Comparison of ENCODE assay signal across 1 cellular context in the genomic region with DNA sequence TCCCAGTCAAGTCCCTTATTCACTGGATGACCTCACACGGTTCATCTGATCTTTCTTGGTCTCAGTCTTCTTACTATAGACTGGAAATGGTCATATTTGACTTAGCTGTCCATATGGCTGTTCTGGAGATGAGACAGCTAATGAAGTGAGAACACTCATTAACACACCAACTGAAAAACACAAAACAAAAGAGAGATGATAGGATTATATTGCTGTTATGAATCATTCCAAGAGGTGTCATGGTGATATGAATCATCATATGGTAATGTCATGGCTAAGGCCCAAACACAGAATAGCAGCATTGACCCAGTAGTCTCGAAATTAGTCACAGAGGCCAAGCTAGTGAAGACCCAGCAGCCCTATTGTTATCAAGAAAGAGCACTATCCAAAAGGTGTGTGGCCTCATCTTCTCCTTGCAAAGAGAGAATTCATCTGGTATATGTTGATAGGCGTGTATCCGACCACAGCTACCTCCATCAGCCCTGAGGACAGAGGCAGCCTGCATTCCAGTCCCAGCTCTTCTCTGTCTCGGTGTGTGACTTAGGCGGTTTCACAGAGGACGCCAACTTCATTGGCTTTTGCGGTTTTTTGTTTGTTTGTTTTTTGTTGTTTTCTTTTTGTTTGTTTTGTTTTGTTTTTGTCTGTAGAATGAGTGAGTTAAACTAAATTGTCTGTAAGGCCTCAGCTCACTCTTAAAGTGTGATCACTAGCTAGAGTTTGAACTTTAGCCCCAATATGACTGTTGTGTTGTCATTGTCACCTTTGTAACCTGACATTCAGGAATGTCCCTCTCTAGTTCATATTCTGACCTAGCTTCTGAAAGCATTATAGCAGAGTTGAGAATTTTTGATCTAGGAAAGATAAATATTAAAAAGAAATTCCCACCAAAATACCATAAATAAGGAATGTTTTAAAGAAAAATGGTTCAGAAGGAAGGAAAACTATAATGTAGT.
A peak's percentile ranks its signal among the peaks of the same experiment; 100 is the strongest.
TF ChIP-seq lines count a peak whose summit lies in the region.

No MANE protein-coding gene starts in this region.

TF ChIP-seq in SK-N-SH, 30 proteins besides CTCF, POLR2A, EP300 and RAD21 (continued from another document):
- TF ChIP-seq, protein P1, sequence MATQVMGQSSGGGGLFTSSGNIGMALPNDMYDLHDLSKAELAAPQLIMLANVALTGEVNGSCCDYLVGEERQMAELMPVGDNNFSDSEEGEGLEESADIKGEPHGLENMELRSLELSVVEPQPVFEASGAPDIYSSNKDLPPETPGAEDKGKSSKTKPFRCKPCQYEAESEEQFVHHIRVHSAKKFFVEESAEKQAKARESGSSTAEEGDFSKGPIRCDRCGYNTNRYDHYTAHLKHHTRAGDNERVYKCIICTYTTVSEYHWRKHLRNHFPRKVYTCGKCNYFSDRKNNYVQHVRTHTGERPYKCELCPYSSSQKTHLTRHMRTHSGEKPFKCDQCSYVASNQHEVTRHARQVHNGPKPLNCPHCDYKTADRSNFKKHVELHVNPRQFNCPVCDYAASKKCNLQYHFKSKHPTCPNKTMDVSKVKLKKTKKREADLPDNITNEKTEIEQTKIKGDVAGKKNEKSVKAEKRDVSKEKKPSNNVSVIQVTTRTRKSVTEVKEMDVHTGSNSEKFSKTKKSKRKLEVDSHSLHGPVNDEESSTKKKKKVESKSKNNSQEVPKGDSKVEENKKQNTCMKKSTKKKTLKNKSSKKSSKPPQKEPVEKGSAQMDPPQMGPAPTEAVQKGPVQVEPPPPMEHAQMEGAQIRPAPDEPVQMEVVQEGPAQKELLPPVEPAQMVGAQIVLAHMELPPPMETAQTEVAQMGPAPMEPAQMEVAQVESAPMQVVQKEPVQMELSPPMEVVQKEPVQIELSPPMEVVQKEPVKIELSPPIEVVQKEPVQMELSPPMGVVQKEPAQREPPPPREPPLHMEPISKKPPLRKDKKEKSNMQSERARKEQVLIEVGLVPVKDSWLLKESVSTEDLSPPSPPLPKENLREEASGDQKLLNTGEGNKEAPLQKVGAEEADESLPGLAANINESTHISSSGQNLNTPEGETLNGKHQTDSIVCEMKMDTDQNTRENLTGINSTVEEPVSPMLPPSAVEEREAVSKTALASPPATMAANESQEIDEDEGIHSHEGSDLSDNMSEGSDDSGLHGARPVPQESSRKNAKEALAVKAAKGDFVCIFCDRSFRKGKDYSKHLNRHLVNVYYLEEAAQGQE (IDR thresholded peaks at IDR 0.05; ENCODE audit: low read depth, low read length) = no peak
- TF ChIP-seq MEF2A (IDR thresholded peaks at IDR 0.05; ENCODE audit: borderline replicate concordance, low read depth) (no peak), SMC3 (IDR thresholded peaks at IDR 0.05; ENCODE audit: low read depth, low read length) (no peak), FOSL2 (IDR thresholded peaks at IDR 0.05; ENCODE audit: borderline replicate concordance, low read depth) (peak; percentile 80; the same call in 1 of the 2 replicates), POLR2AphosphoS5 (IDR thresholded peaks at IDR 0.05; ENCODE audit: low read depth, low read length) (no peak), MXI1 (IDR thresholded peaks at IDR 0.05; ENCODE audit: low read depth, low read length) (no peak), SIN3A (IDR thresholded peaks at IDR 0.05; ENCODE audit: borderline replicate concordance, low read depth, low read length) (no peak), JUND (IDR thresholded peaks at IDR 0.05) (peak; percentile 68; the same call in 1 of the 2 replicates), TCF12 (IDR thresholded peaks at IDR 0.05) (peak; percentile 28; the same call in 1 of the 2 replicates), ELF1 (IDR thresholded peaks at IDR 0.05) (no peak), GABPA (IDR thresholded peaks at IDR 0.05; ENCODE audit: low read depth) (no peak), RCOR1 (IDR thresholded peaks at IDR 0.05; ENCODE audit: low read length) (no peak), NFIC (IDR thresholded peaks at IDR 0.05; ENCODE audit: borderline replicate concordance) (peak; percentile 30; the same call in 1 of the 2 replicates)
- TF ChIP-seq, protein P2, sequence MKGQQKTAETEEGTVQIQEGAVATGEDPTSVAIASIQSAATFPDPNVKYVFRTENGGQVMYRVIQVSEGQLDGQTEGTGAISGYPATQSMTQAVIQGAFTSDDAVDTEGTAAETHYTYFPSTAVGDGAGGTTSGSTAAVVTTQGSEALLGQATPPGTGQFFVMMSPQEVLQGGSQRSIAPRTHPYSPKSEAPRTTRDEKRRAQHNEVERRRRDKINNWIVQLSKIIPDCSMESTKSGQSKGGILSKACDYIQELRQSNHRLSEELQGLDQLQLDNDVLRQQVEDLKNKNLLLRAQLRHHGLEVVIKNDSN (IDR thresholded peaks at IDR 0.05; ENCODE audit: borderline replicate concordance, low read depth) = no peak
- TF ChIP-seq, protein P3, sequence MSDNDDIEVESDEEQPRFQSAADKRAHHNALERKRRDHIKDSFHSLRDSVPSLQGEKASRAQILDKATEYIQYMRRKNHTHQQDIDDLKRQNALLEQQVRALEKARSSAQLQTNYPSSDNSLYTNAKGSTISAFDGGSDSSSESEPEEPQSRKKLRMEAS (IDR thresholded peaks at IDR 0.05; ENCODE audit: low read depth) = no peak
- TF ChIP-seq, protein P4, sequence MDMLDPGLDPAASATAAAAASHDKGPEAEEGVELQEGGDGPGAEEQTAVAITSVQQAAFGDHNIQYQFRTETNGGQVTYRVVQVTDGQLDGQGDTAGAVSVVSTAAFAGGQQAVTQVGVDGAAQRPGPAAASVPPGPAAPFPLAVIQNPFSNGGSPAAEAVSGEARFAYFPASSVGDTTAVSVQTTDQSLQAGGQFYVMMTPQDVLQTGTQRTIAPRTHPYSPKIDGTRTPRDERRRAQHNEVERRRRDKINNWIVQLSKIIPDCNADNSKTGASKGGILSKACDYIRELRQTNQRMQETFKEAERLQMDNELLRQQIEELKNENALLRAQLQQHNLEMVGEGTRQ (IDR thresholded peaks at IDR 0.05; ENCODE audit: borderline replicate concordance, low read depth, low read length) = no peak
- TF ChIP-seq, protein P5, sequence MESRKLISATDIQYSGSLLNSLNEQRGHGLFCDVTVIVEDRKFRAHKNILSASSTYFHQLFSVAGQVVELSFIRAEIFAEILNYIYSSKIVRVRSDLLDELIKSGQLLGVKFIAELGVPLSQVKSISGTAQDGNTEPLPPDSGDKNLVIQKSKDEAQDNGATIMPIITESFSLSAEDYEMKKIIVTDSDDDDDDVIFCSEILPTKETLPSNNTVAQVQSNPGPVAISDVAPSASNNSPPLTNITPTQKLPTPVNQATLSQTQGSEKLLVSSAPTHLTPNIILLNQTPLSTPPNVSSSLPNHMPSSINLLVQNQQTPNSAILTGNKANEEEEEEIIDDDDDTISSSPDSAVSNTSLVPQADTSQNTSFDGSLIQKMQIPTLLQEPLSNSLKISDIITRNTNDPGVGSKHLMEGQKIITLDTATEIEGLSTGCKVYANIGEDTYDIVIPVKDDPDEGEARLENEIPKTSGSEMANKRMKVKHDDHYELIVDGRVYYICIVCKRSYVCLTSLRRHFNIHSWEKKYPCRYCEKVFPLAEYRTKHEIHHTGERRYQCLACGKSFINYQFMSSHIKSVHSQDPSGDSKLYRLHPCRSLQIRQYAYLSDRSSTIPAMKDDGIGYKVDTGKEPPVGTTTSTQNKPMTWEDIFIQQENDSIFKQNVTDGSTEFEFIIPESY (IDR thresholded peaks at IDR 0.05; ENCODE audit: borderline replicate concordance, low read depth) = no peak
